Comparison of ENCODE assay signal across 11 cellular contexts in genomic region chr18:76621782-76622495, GRCh38.
DNase-seq lines count a peak whose midpoint lies in the region; ATAC-seq and TF ChIP-seq lines count a peak whose summit lies in the region.
"Had no signal": no experiment of that assay in that cellular context is flagged by ENCODE, and none has a peak within 500 bp of the region (broad histone marks: within the 10 kb centered on the region; RNA-seq: fewer than 3 reads in every experiment).

No MANE protein-coding gene starts in this region.

- CTCF ChIA-PET in activated CD8-positive, alpha-beta T cell treated with anti-CD3 and anti-CD28 coated beads, Interleukin-2, amount 10 ng/mL, durations not matched to agents 7 days and 5 days (lab: Charles Lee): interaction anchor here (0.6 to 1.9 kb wide), 2 partner anchors 37 to 223 kb away, joined by 5 to 9 read pairs; no protein-coding TSS in a partner anchor

- H3K36me3 Mint-ChIP-seq in activated CD8-positive, alpha-beta T cell treated with anti-CD3 and anti-CD28 coated beads, Interleukin-2, amount 10 ng/mL, durations not matched to agents 7 days and 5 days (ENCODE audit: low read depth): no peaks in the 10 kb centered on the region

- DNase-seq in H4 (ENCODE audit: low spot score) (peak; percentile 65), NCI-H748 treated with DMSO at 0.1 percent for 48 hours (lab: John Stamatoyannopoulos, UW) (peak; percentile 79), fibroblast of mammary gland (ENCODE audit: low read depth) (peak; percentile 76), retinal pigment epithelial cell (ENCODE audit: low read depth) (no peak), putamen (ENCODE audit: low spot score) (no peak)
- no peak for DNase-seq in activated T-cell treated with anti-CD3 and anti-CD28 coated beads, Interleukin-2, amount 50 U/mL, for 48 hours
- DNase-seq in activated CD8-positive, alpha-beta T cell treated with anti-CD3 and anti-CD28 coated beads, Interleukin-2, amount 10 ng/mL, durations not matched to agents 7 days and 5 days: no peak
- DNase-seq: NCI-H1694; stimulated activated naive CD8-positive, alpha-beta T cell treated with anti-CD3 and anti-CD28 coated beads, Interleukin-15, amount 100 ng/mL, for 72 hours had no signal

- POLR2A ChIA-PET in activated CD8-positive, alpha-beta T cell treated with anti-CD3 and anti-CD28 coated beads, Interleukin-2, amount 10 ng/mL, durations not matched to agents 7 days and 5 days (lab: Charles Lee): no interaction called here

- no peak for ATAC-seq in GM18867 (IDR thresholded peaks at IDR 0.05; ENCODE audit: unreplicated experiment)
- ATAC-seq in activated CD8-positive, alpha-beta T cell treated with anti-CD3 and anti-CD28 coated beads, Interleukin-2, amount 10 ng/mL, durations not matched to agents 7 days and 5 days: no peak
- ATAC-seq: GM12878; stimulated activated naive CD8-positive, alpha-beta T cell treated with anti-CD3 and anti-CD28 coated beads, Interleukin-15, amount 100 ng/mL, for 72 hours had no signal

- TF ChIP-seq CTCF in fibroblast of mammary gland (conservative IDR thresholded peaks at IDR 0.05; ENCODE audit: control insufficient read depth, insufficient read depth, low read depth, low read length): no peak
- no peak for TF ChIP-seq CTCF in retinal pigment epithelial cell (conservative IDR thresholded peaks at IDR 0.05; ENCODE audit: low read depth, low read length)

- H3K4me3 ChIP-seq in fibroblast of mammary gland (ENCODE audit: control insufficient read depth, low read depth, low read length) (peak overlapping the region; percentile 32), retinal pigment epithelial cell (ENCODE audit: low read length) (peak overlapping the region; percentile 44)
- H3K4me3 ChIP-seq: GM12878 had no signal

- peaks cover 23% of the 10 kb centered on the region for H3K4me1 Mint-ChIP-seq in activated CD8-positive, alpha-beta T cell treated with anti-CD3 and anti-CD28 coated beads, Interleukin-2, amount 10 ng/mL, durations not matched to agents 7 days and 5 days (ENCODE audit: low read depth)

- no peaks in the 10 kb centered on the region for H3K9me3 Mint-ChIP-seq in activated CD8-positive, alpha-beta T cell treated with anti-CD3 and anti-CD28 coated beads, Interleukin-2, amount 10 ng/mL, durations not matched to agents 7 days and 5 days (ENCODE audit: insufficient read depth)
- H3K9me3 Mint-ChIP-seq: stimulated activated naive CD8-positive, alpha-beta T cell treated with anti-CD3 and anti-CD28 coated beads, Interleukin-15, amount 100 ng/mL, for 72 hours had no signal

- peaks cover 36% of the 10 kb centered on the region for H3K27me3 Mint-ChIP-seq in activated CD8-positive, alpha-beta T cell treated with anti-CD3 and anti-CD28 coated beads, Interleukin-2, amount 10 ng/mL, durations not matched to agents 7 days and 5 days (ENCODE audit: low read depth)

- no peak overlapping the region for H3K27ac Mint-ChIP-seq in activated CD8-positive, alpha-beta T cell treated with anti-CD3 and anti-CD28 coated beads, Interleukin-2, amount 10 ng/mL, durations not matched to agents 7 days and 5 days
- H3K27ac Mint-ChIP-seq: stimulated activated naive CD8-positive, alpha-beta T cell treated with anti-CD3 and anti-CD28 coated beads, Interleukin-15, amount 100 ng/mL, for 72 hours had no signal

- no peak overlapping the region for H3K4me3 Mint-ChIP-seq in activated CD8-positive, alpha-beta T cell treated with anti-CD3 and anti-CD28 coated beads, Interleukin-2, amount 10 ng/mL, durations not matched to agents 7 days and 5 days
- H3K4me3 Mint-ChIP-seq: stimulated activated naive CD8-positive, alpha-beta T cell treated with anti-CD3 and anti-CD28 coated beads, Interleukin-15, amount 100 ng/mL, for 72 hours had no signal

Comparison
In these comparisons a context has a peak if more than half of its experiments do, and no peak if none do; other contexts are left out.
1. DNase-seq: peak in H4 (single experiment), NCI-H748 treated with DMSO at 0.1 percent for 48 hours (single experiment) and fibroblast of mammary gland (single experiment); none in retinal pigment epithelial cell (single experiment), activated T-cell treated with anti-CD3 and anti-CD28 coated beads, Interleukin-2, amount 50 U/mL, for 48 hours (0 of 2), activated CD8-positive, alpha-beta T cell treated with anti-CD3 and anti-CD28 coated beads, Interleukin-2, amount 10 ng/mL, durations not matched to agents 7 days and 5 days (single experiment) and putamen (single experiment).